1 cellular context compared by ENCODE assay signal in genomic region chr7:81478664-81479063, GRCh38.
A peak's percentile ranks its signal among the peaks of the same experiment; 100 is the strongest.
TF ChIP-seq lines count a peak whose summit lies in the region.

No MANE protein-coding gene starts in this region.

TF ChIP-seq in HepG2, 621 proteins besides CTCF, POLR2A, EP300 and RAD21 (continued from another document and continues in another):
- TF ChIP-seq DZIP1 (CRISPR knock-in tag; IDR thresholded peaks at IDR 0.05) (no peak), BHLHE40 (IDR thresholded peaks at IDR 0.05; ENCODE audit: low read length) (no peak), ZMYM3 (CRISPR knock-in tag; IDR thresholded peaks at IDR 0.05) (no peak), SSRP1 (CRISPR knock-in tag; IDR thresholded peaks at IDR 0.05) (no peak), CBX2 (IDR thresholded peaks at IDR 0.05; ENCODE audit: low read depth, low read length) (no peak), CBX2 (CRISPR knock-in tag; IDR thresholded peaks at IDR 0.05; ENCODE audit: low read depth) (no peak), TFAP4 (IDR thresholded peaks at IDR 0.05; ENCODE audit: borderline replicate concordance, low read depth) (no peak), ZNF790 (CRISPR knock-in tag; IDR thresholded peaks at IDR 0.05; ENCODE audit: borderline replicate concordance) (no peak), ZC3H4 (CRISPR knock-in tag; IDR thresholded peaks at IDR 0.05; ENCODE audit: borderline replicate concordance) (no peak), FOXP1 (IDR thresholded peaks at IDR 0.05) (no peak), FOXP1 (CRISPR knock-in tag; IDR thresholded peaks at IDR 0.05) (no peak), ARNTL (CRISPR knock-in tag; IDR thresholded peaks at IDR 0.05) (no peak), ARNT (IDR thresholded peaks at IDR 0.05) (no peak), RFXANK (CRISPR knock-in tag; IDR thresholded peaks at IDR 0.05) (no peak), ZNF773 (CRISPR knock-in tag; IDR thresholded peaks at IDR 0.05; ENCODE audit: borderline replicate concordance) (no peak), TP53 (CRISPR knock-in tag; conservative IDR thresholded peaks at IDR 0.05) (no peak), NR2C2 (CRISPR knock-in tag; IDR thresholded peaks at IDR 0.05; ENCODE audit: borderline replicate concordance) (peak; percentile 45; the same call in 1 of the 2 replicates), ZNF207 (IDR thresholded peaks at IDR 0.05; ENCODE audit: borderline replicate concordance) (no peak), ZBTB38 (CRISPR knock-in tag; IDR thresholded peaks at IDR 0.05) (no peak), ATAD3A (CRISPR knock-in tag; IDR thresholded peaks at IDR 0.05) (no peak), ZNF281 (CRISPR knock-in tag; IDR thresholded peaks at IDR 0.05; ENCODE audit: borderline replicate concordance) (peak; percentile 77; the same call in 1 of the 2 replicates), IRF2 (CRISPR knock-in tag; IDR thresholded peaks at IDR 0.05) (no peak), TBP (CRISPR knock-in tag; IDR thresholded peaks at IDR 0.05) (no peak), JUNB (CRISPR knock-in tag; IDR thresholded peaks at IDR 0.05; ENCODE audit: borderline replicate concordance) (no peak), CCDC6 (CRISPR knock-in tag; IDR thresholded peaks at IDR 0.05) (no peak), TBX3 (IDR thresholded peaks at IDR 0.05; ENCODE audit: borderline replicate concordance) (no peak), ZNF687 (CRISPR knock-in tag; IDR thresholded peaks at IDR 0.05) (no peak), GATA4 (IDR thresholded peaks at IDR 0.05; ENCODE audit: borderline replicate concordance, low read depth) (no peak), MIXL1 (CRISPR knock-in tag; IDR thresholded peaks at IDR 0.05) (no peak), TSC22D2 (CRISPR knock-in tag; IDR thresholded peaks at IDR 0.05; ENCODE audit: borderline replicate concordance) (no peak), SKIL (CRISPR knock-in tag; IDR thresholded peaks at IDR 0.05; ENCODE audit: borderline replicate concordance) (no peak), GABPB1 (CRISPR knock-in tag; IDR thresholded peaks at IDR 0.05) (0 out of 2 replicates have a peak, but pooled peaks have one; percentile 15), HHEX (CRISPR knock-in tag; IDR thresholded peaks at IDR 0.05) (no peak), BRD4 (CRISPR knock-in tag; IDR thresholded peaks at IDR 0.05) (no peak), ZNF580 (CRISPR knock-in tag; IDR thresholded peaks at IDR 0.05; ENCODE audit: borderline replicate concordance, low read depth) (no peak), ASH2L (IDR thresholded peaks at IDR 0.05; ENCODE audit: insufficient read length, low read depth, low read length) (no peak), FLYWCH1 (CRISPR knock-in tag; IDR thresholded peaks at IDR 0.05) (no peak), XBP1 (CRISPR knock-in tag; IDR thresholded peaks at IDR 0.05) (no peak)
- TF ChIP-seq, protein P1, sequence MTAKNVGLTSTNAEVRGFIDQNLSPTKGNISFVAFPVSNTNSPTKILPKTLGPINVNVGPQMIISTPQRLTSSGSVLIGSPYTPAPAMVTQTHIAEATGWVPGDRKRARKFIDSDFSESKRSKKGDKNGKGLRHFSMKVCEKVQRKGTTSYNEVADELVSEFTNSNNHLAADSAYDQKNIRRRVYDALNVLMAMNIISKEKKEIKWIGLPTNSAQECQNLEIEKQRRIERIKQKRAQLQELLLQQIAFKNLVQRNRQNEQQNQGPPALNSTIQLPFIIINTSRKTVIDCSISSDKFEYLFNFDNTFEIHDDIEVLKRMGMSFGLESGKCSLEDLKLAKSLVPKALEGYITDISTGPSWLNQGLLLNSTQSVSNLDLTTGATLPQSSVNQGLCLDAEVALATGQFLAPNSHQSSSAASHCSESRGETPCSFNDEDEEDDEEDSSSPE (CRISPR knock-in tag; IDR thresholded peaks at IDR 0.05), result no peak
- TF ChIP-seq, protein P2, sequence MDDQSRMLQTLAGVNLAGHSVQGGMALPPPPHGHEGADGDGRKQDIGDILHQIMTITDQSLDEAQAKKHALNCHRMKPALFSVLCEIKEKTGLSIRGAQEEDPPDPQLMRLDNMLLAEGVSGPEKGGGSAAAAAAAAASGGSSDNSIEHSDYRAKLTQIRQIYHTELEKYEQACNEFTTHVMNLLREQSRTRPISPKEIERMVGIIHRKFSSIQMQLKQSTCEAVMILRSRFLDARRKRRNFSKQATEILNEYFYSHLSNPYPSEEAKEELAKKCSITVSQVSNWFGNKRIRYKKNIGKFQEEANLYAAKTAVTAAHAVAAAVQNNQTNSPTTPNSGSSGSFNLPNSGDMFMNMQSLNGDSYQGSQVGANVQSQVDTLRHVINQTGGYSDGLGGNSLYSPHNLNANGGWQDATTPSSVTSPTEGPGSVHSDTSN (CRISPR knock-in tag; IDR thresholded peaks at IDR 0.05; ENCODE audit: borderline replicate concordance), result no peak
- TF ChIP-seq, protein P3, sequence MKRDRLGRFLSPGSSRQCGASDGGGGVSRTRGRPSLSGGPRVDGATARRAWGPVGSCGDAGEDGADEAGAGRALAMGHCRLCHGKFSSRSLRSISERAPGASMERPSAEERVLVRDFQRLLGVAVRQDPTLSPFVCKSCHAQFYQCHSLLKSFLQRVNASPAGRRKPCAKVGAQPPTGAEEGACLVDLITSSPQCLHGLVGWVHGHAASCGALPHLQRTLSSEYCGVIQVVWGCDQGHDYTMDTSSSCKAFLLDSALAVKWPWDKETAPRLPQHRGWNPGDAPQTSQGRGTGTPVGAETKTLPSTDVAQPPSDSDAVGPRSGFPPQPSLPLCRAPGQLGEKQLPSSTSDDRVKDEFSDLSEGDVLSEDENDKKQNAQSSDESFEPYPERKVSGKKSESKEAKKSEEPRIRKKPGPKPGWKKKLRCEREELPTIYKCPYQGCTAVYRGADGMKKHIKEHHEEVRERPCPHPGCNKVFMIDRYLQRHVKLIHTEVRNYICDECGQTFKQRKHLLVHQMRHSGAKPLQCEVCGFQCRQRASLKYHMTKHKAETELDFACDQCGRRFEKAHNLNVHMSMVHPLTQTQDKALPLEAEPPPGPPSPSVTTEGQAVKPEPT (CRISPR knock-in tag; IDR thresholded peaks at IDR 0.05; ENCODE audit: low read depth), result no peak
